In genomic region chrX:123514279-123514640, GRCh38 we compare ENCODE assay signal across 8 cellular contexts.
A peak's percentile ranks its signal among the peaks of the same experiment; 100 is the strongest.
DNase-seq lines count a peak whose midpoint lies in the region; ATAC-seq and TF ChIP-seq lines count a peak whose summit lies in the region.
"Not testable (repeated sequence)": the region's sequence is repeated elsewhere in the genome, so short reads cannot be mapped to it uniquely, and the experiment has no call there.

No MANE protein-coding gene starts in this region.

- not testable (repeated sequence) for H2AK5ac ChIP-seq in H9 (ENCODE audit: insufficient read length, low read length)

- not testable (repeated sequence) for H3K4me3 Mint-ChIP-seq in H9
- H3K4me3 Mint-ChIP-seq in T-helper 1 cell treated with Interleukin-12 subunit alpha and Interleukin-12 subunit beta and Interleukin-4 antibody, amounts not matched to agents 30 μg/mL and 1 μg/mL, for 36 hours = peak overlapping the region; percentile 28
- peak overlapping the region; percentile 18 for H3K4me3 Mint-ChIP-seq in activated naive CD8-positive, alpha-beta T cell treated with anti-CD3 and anti-CD28 coated beads for 36 hours

- not testable (repeated sequence) for H3K4ac ChIP-seq in H9 (ENCODE audit: low read depth, low read length)

- H3K27ac ChIP-seq in H9 (ENCODE audit: insufficient read length, low read depth, low read length); esophagus squamous epithelium; upper lobe of left lung: not testable (repeated sequence)

- DNase-seq in Caki2 (ENCODE audit: low read depth) (peak; percentile 65), NOMO-1 (lab: John Stamatoyannopoulos, UW; ENCODE audit: unreplicated experiment in 2 of 2) (peak; percentile 4 to 18), mucosa of descending colon (peak; percentile 18 to 48 (median 45)), upper lobe of left lung (peak; percentile 24 to 56)
- DNase-seq in H9; activated naive CD8-positive, alpha-beta T cell treated with anti-CD3 and anti-CD28 coated beads for 36 hours; esophagus squamous epithelium (lab: John Stamatoyannopoulos, UW): not testable (repeated sequence)

- not testable (repeated sequence) for H3K18ac ChIP-seq in H9 (ENCODE audit: insufficient read length, low read depth, low read length)

- H2AFZ ChIP-seq in H9 (ENCODE audit: low read length) = not testable (repeated sequence)

- H3K79me1 ChIP-seq in H9 (ENCODE audit: insufficient read depth, low read depth, low read length, poor library complexity, severe bottlenecking) = not testable (repeated sequence)

- H2BK120ac ChIP-seq in H9 (ENCODE audit: low read depth, low read length, poor library complexity, severe bottlenecking) = not testable (repeated sequence)

- H2BK5ac ChIP-seq in H9 (ENCODE audit: insufficient read length, low read length) = not testable (repeated sequence)

- H4K20me1 ChIP-seq in H9 (ENCODE audit: control insufficient read depth, insufficient read depth, insufficient read length) = not testable (repeated sequence)

- in situ Hi-C loops in Caki2 (cut with HindIII; ENCODE audit: low pct_unique_long_range_greater_than_20kb, low sequenced_read_pairs) = not testable (repeated sequence)

- not testable (repeated sequence) for H3K27me3 ChIP-seq in H9 (ENCODE audit: insufficient read depth, low read length); esophagus squamous epithelium; upper lobe of left lung

- not testable (repeated sequence) for H3K36me3 ChIP-seq in esophagus squamous epithelium; mucosa of descending colon (ENCODE audit: low read depth); upper lobe of left lung

- not testable (repeated sequence) for H3K27ac Mint-ChIP-seq in H9; T-helper 1 cell treated with Interleukin-12 subunit alpha and Interleukin-12 subunit beta and Interleukin-4 antibody, amounts not matched to agents 30 μg/mL and 1 μg/mL, for 36 hours; activated naive CD8-positive, alpha-beta T cell treated with anti-CD3 and anti-CD28 coated beads for 36 hours

- not testable (repeated sequence) for H3K56ac ChIP-seq in H9 (ENCODE audit: insufficient read length, low read depth, low read length)

- not testable (repeated sequence) for H3T11ph ChIP-seq in H9 (ENCODE audit: low read length)

- TF ChIP-seq CTCF in H9 (conservative IDR thresholded peaks at IDR 0.05) (peak; percentile 36), esophagus squamous epithelium (IDR thresholded peaks at IDR 0.05) (peak in 1 of 6 experiments; percentile 7), upper lobe of left lung (IDR thresholded peaks at IDR 0.05) (peak in 1 of 6 experiments; percentile 12)
- not testable (repeated sequence) for TF ChIP-seq CTCF in mucosa of descending colon (IDR thresholded peaks at IDR 0.05)

- H3K23me2 ChIP-seq in H9 (ENCODE audit: insufficient read length, low read depth, low read length, poor library complexity, severe bottlenecking) = not testable (repeated sequence)

- peaks cover 25 to 62% of the 10 kb centered on the region in 2 experiments for H3K9me3 Mint-ChIP-seq in H9
- H3K9me3 Mint-ChIP-seq in T-helper 1 cell treated with Interleukin-12 subunit alpha and Interleukin-12 subunit beta and Interleukin-4 antibody, amounts not matched to agents 30 μg/mL and 1 μg/mL, for 36 hours = peaks cover 24% of the 10 kb centered on the region
- H3K9me3 Mint-ChIP-seq in activated naive CD8-positive, alpha-beta T cell treated with anti-CD3 and anti-CD28 coated beads for 36 hours = peaks cover 15% of the 10 kb centered on the region

- H3K4me1 Mint-ChIP-seq in H9; T-helper 1 cell treated with Interleukin-12 subunit alpha and Interleukin-12 subunit beta and Interleukin-4 antibody, amounts not matched to agents 30 μg/mL and 1 μg/mL, for 36 hours (ENCODE audit: low read depth); activated naive CD8-positive, alpha-beta T cell treated with anti-CD3 and anti-CD28 coated beads for 36 hours: not testable (repeated sequence)

- intact Hi-C loops in esophagus squamous epithelium (cut with DNase I); mucosa of descending colon (cut with DNase I, micrococcal nuclease): not testable (repeated sequence)

- peak; percentile 55 for ATAC-seq in mucosa of descending colon
- ATAC-seq in upper lobe of left lung (ENCODE audit: low FRiP score in 2 of 2) = not testable (repeated sequence)

- not testable (repeated sequence) for H3K27me3 Mint-ChIP-seq in H9 (ENCODE audit: low read depth); T-helper 1 cell treated with Interleukin-12 subunit alpha and Interleukin-12 subunit beta and Interleukin-4 antibody, amounts not matched to agents 30 μg/mL and 1 μg/mL, for 36 hours (ENCODE audit: low read depth); activated naive CD8-positive, alpha-beta T cell treated with anti-CD3 and anti-CD28 coated beads for 36 hours

- H4K91ac ChIP-seq in H9 (ENCODE audit: insufficient read length, low read depth, low read length) = not testable (repeated sequence)

- H3K4me1 ChIP-seq in H9 (ENCODE audit: insufficient read depth, low read length); esophagus squamous epithelium; mucosa of descending colon (ENCODE audit: low read depth); upper lobe of left lung: not testable (repeated sequence)

- H2BK20ac ChIP-seq in H9 (ENCODE audit: low read depth, low read length, poor library complexity, severe bottlenecking) = not testable (repeated sequence)

- H3K4me3 ChIP-seq in esophagus squamous epithelium (peak overlapping the region in 3 of 4 donors; percentile 1 to 24 (median 16)), upper lobe of left lung (peak overlapping the region in 2 of 4 donors; percentile 28)
- H3K4me3 ChIP-seq in mucosa of descending colon = not testable (repeated sequence)

- H3K23ac ChIP-seq in H9 (ENCODE audit: insufficient read length, low read depth, low read length) = not testable (repeated sequence)

- H3K4me2 ChIP-seq in H9 (ENCODE audit: insufficient read depth, insufficient read length, low read length) = not testable (repeated sequence)

- WGBS in H9 (ENCODE audit: extremely low coverage, insufficient read length, low lambda C conversion rate) = no CpG with 5 or more reads among the region's 26 CpGs
- 66 to 72% methylated on average over 16 to 25 of the region's 26 CpGs for WGBS in esophagus squamous epithelium, 2 donors
- 72 to 93% methylated on average over 12 to 26 of the region's 26 CpGs for WGBS in upper lobe of left lung, 2 donors

- H3K9ac ChIP-seq in H9 (ENCODE audit: extremely low read depth, insufficient read length, low read length) = not testable (repeated sequence)

- not testable (repeated sequence) for H2BK12ac ChIP-seq in H9 (ENCODE audit: insufficient read length, low read depth, low read length)

- not testable (repeated sequence) for H4K5ac ChIP-seq in H9 (ENCODE audit: insufficient read length, low read depth, low read length)

- H3K14ac ChIP-seq in H9 (ENCODE audit: insufficient read depth, low read length) = not testable (repeated sequence)

- not testable (repeated sequence) for H2BK15ac ChIP-seq in H9 (ENCODE audit: low read depth, low read length)

- not testable (repeated sequence) for TF ChIP-seq EP300 in upper lobe of left lung (IDR thresholded peaks at IDR 0.05)

- peaks cover 11 to 18% (median 14%) of the 10 kb centered on the region in 3 experiments for H3K36me3 Mint-ChIP-seq in H9 (ENCODE audit: insufficient read depth in 1 of 3, low read depth in 3 of 3)
- not testable (repeated sequence) for H3K36me3 Mint-ChIP-seq in T-helper 1 cell treated with Interleukin-12 subunit alpha and Interleukin-12 subunit beta and Interleukin-4 antibody, amounts not matched to agents 30 μg/mL and 1 μg/mL, for 36 hours (ENCODE audit: low read depth); activated naive CD8-positive, alpha-beta T cell treated with anti-CD3 and anti-CD28 coated beads for 36 hours

- H3K9me3 ChIP-seq in H9 (ENCODE audit: control insufficient read depth, low read depth, low read length) (peaks cover 38% of the 10 kb centered on the region), upper lobe of left lung (peaks cover 0 to 13% (median 0%) of the 10 kb centered on the region in 4 donors)
- not testable (repeated sequence) for H3K9me3 ChIP-seq in esophagus squamous epithelium, mucosa of descending colon

- not testable (repeated sequence) for TF ChIP-seq POLR2A in esophagus squamous epithelium (IDR thresholded peaks at IDR 0.05); upper lobe of left lung (IDR thresholded peaks at IDR 0.05)

- H4K8ac ChIP-seq in H9 (replicated peaks; ENCODE audit: insufficient read length, low read depth, low read length) = not testable (repeated sequence)

- H3K79me2 ChIP-seq in H9 (ENCODE audit: insufficient read depth, low read length) = not testable (repeated sequence)
